In genomic region chr20:23284009-23284408, GRCh38 we compare ENCODE assay signal across 8 cellular contexts.
"Had no signal": no experiment of that assay in that cellular context is flagged by ENCODE, and none has a peak within 500 bp of the region (broad histone marks: within the 10 kb centered on the region; RNA-seq: fewer than 3 reads in every experiment).

No MANE protein-coding gene starts in this region.

- ATAC-seq: GM12878 had no signal

- FAIRE-seq: G401.6, GM12878, GM12891, GM12892, GM18507, GM19239 had no signal

- DNase-seq: GDM1, GF-D8 had no signal

- H3K4me3 ChIP-seq: GM12878 had no signal
